ENCODE assay signal across 8 cellular contexts in the genomic region with DNA sequence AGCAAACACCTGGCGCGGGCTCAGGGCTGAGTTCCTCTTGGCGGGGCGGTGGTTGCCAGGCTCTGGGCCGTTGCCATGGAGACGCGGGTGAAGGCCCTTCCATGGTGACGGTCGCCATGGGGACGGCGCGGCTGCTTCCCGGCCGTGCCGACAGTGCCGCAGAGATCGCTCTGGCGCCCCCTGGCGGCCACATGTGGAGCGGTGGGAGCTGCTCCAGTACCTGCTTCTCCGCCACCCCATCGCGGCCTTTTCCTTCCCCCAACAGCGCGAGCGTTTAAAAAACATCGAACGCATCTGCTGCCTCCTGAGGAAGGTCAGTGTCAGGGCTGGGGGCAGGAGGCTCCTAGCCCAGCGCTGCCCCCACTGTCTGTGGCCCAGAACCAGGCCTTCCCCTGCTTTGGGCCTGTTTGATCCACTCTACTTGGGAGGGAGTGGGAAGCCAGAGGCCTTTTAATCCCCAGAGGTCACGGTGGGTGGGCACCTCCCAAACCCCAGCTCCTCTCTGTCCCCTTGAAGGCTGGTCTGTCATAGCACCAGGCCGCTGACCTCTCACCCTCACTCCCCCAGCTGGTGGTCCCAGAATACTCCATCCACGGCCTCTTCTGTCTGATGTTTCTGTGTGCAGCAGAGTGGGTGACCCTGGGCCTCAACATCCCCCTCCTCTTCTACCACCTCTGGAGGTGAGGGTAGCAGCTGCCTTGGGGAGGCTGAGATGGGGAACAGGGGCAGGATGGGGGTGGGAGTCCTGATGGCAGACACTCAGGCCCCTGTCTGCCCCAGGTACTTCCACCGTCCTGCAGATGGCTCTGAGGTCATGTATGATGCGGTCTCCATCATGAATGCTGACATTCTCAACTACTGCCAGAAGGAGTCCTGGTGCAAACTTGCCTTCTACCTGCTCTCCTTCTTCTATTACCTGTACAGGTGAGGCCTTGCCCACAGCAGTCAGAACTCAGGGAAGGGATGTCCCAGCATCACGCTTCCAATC. TPM values are rescaled to one million over a fixed set of nuclear protein-coding genes. Genes with fewer than 3 reads are reported as not detected.
DNase-seq lines count a peak whose midpoint lies in the region; ATAC-seq and TF ChIP-seq lines count a peak whose summit lies in the region.

No MANE protein-coding gene starts in this region.

- TF ChIP-seq CTCF in GM12873 (IDR thresholded peaks at IDR 0.05; ENCODE audit: insufficient read depth, low read depth, low read length, missing control alignments), result peak; percentile 97
- peak; percentile 99 for TF ChIP-seq CTCF in type B pancreatic cell (conservative IDR thresholded peaks at IDR 0.05)

- H3K4me1 ChIP-seq in trophoblast cell (ENCODE audit: control insufficient read depth in 1 of 2, insufficient read depth in 2 of 2, low read length in 2 of 2), result peaks cover 5% of the 10 kb centered on the region in 2 experiments

- no peak overlapping the region for H2BK120ac ChIP-seq in trophoblast cell (ENCODE audit: insufficient read depth, low read length, poor library complexity)

- no peaks in the 10 kb centered on the region for H3K9me3 ChIP-seq in trophoblast cell (ENCODE audit: insufficient read depth, low read depth, low read length)

- no peak overlapping the region for H2BK12ac ChIP-seq in trophoblast cell (ENCODE audit: low read length)

- H3K79me1 ChIP-seq in trophoblast cell (ENCODE audit: low read length), result no peaks in the 10 kb centered on the region

- H4K91ac ChIP-seq in trophoblast cell (ENCODE audit: low read depth, low read length), result no peak overlapping the region

- H3K23ac ChIP-seq in trophoblast cell (ENCODE audit: low read length), result no peak overlapping the region

- no peak overlapping the region for H3K27ac ChIP-seq in trophoblast cell (ENCODE audit: low read depth, low read length)

- DNase-seq in NCI-H128 (lab: John Stamatoyannopoulos, UW; ENCODE audit: unreplicated experiment) (peak; percentile 96), SKM-1 (lab: John Stamatoyannopoulos, UW; ENCODE audit: unreplicated experiment) (peak; percentile 92), glomerular visceral epithelial cell (ENCODE audit: extremely low spot score) (peak; percentile 94), trophoblast cell (peak; percentile 97 to 99), type B pancreatic cell (ENCODE audit: extremely low spot score, unreplicated experiment) (peak; percentile 100)

- H3K27me3 Mint-ChIP-seq in activated naive CD4-positive, alpha-beta T cell treated with anti-CD3 and anti-CD28 coated beads, Interleukin-2, amount 50 U/mL, for 24 hours, result peaks cover 1% of the 10 kb centered on the region
- H3K27me3 Mint-ChIP-seq in type B pancreatic cell, result peaks cover 4% of the 10 kb centered on the region

- peak; percentile 75 for ATAC-seq in HG02642 (IDR thresholded peaks at IDR 0.05; ENCODE audit: poor library complexity, unreplicated experiment)

- H3K79me2 ChIP-seq in trophoblast cell (ENCODE audit: control insufficient read depth, insufficient read depth, low read length, poor library complexity), result no peaks in the 10 kb centered on the region

- no peaks in the 10 kb centered on the region for H3K27me3 ChIP-seq in trophoblast cell (ENCODE audit: insufficient read depth, low read length)

- no CpG with 5 or more reads among the region's 35 CpGs for WGBS in trophoblast cell (ENCODE audit: extremely low coverage, insufficient coverage, insufficient read length)

- no peak overlapping the region for H3K14ac ChIP-seq in trophoblast cell (ENCODE audit: low read length)

- H3K4ac ChIP-seq in trophoblast cell (ENCODE audit: low read depth, low read length), result no peak overlapping the region

- H3K4me3 Mint-ChIP-seq in activated naive CD4-positive, alpha-beta T cell treated with anti-CD3 and anti-CD28 coated beads, Interleukin-2, amount 50 U/mL, for 24 hours, result peak overlapping the region; percentile 42
- peak overlapping the region; percentile 59 for H3K4me3 Mint-ChIP-seq in type B pancreatic cell

- peaks cover 27 to 31% of the 10 kb centered on the region in 2 experiments for H3K36me3 ChIP-seq in trophoblast cell (ENCODE audit: control insufficient read depth in 1 of 2, insufficient read depth in 2 of 2, low read length in 2 of 2)

- H3K4me1 Mint-ChIP-seq in activated naive CD4-positive, alpha-beta T cell treated with anti-CD3 and anti-CD28 coated beads, Interleukin-2, amount 50 U/mL, for 24 hours, result peaks cover 44% of the 10 kb centered on the region
- H3K4me1 Mint-ChIP-seq in type B pancreatic cell (ENCODE audit: unreplicated experiment), result peaks cover 21% of the 10 kb centered on the region

- H3K27ac Mint-ChIP-seq in activated naive CD4-positive, alpha-beta T cell treated with anti-CD3 and anti-CD28 coated beads, Interleukin-2, amount 50 U/mL, for 24 hours, result peak overlapping the region; percentile 46
- peak overlapping the region; percentile 79 for H3K27ac Mint-ChIP-seq in type B pancreatic cell

- H3K36me3 Mint-ChIP-seq in activated naive CD4-positive, alpha-beta T cell treated with anti-CD3 and anti-CD28 coated beads, Interleukin-2, amount 50 U/mL, for 24 hours, result no peaks in the 10 kb centered on the region
- H3K36me3 Mint-ChIP-seq in type B pancreatic cell, result no peaks in the 10 kb centered on the region

- H2AFZ ChIP-seq in trophoblast cell (ENCODE audit: insufficient read depth, low read length, poor library complexity), result no peak overlapping the region

- no peak overlapping the region for H3K9ac ChIP-seq in trophoblast cell (ENCODE audit: low read length)

- H4K8ac ChIP-seq in trophoblast cell (ENCODE audit: low read depth, low read length), result no peak overlapping the region

- no peak overlapping the region for H2BK5ac ChIP-seq in trophoblast cell (ENCODE audit: low read depth, low read length, poor library complexity)

- no peaks in the 10 kb centered on the region for H3K9me3 Mint-ChIP-seq in activated naive CD4-positive, alpha-beta T cell treated with anti-CD3 and anti-CD28 coated beads, Interleukin-2, amount 50 U/mL, for 24 hours
- no peaks in the 10 kb centered on the region for H3K9me3 Mint-ChIP-seq in type B pancreatic cell

- H3K4me3 ChIP-seq in trophoblast cell (ENCODE audit: low read depth, low read length), result no peak overlapping the region

- H2AK5ac ChIP-seq in trophoblast cell (ENCODE audit: low read length), result no peak overlapping the region

- no peak overlapping the region for H3K4me2 ChIP-seq in trophoblast cell (ENCODE audit: low read length)

- H3K18ac ChIP-seq in trophoblast cell (ENCODE audit: low read length), result no peak overlapping the region

- H4K12ac ChIP-seq in trophoblast cell (ENCODE audit: low read depth, low read length), result peak overlapping the region; percentile 41

RNA-seq across cellular contexts. Expression of gene CNIH2, which starts 4.8 kb away (rescaled TPM):
- polyA plus RNA-seq in trophoblast cell (2013), result 4.7 and 5.3 TPM in 2 replicates
- 21.3 and 23.2 TPM in 2 replicates for total RNA-seq in type B pancreatic cell (ENCODE audit: low replicate concordance)

RNA-seq across cellular contexts. Expression of gene YIF1A, which starts 6.2 kb away (rescaled TPM):
- 225 and 238 TPM in 2 replicates for polyA plus RNA-seq in trophoblast cell (2013)
- total RNA-seq in type B pancreatic cell (ENCODE audit: low replicate concordance), result 87.0 and 133 TPM in 2 replicates

RNA-seq across cellular contexts. Expression of gene TMEM151A, which starts 8.9 kb away (rescaled TPM):
- 0.10 and 0.12 TPM in 2 replicates for polyA plus RNA-seq in trophoblast cell (2013)
- 2.1 and 2.6 TPM in 2 replicates for total RNA-seq in type B pancreatic cell (ENCODE audit: low replicate concordance)

RNA-seq across cellular contexts. Expression of gene RAB1B, which starts 14.3 kb away (rescaled TPM):
- 160 and 162 TPM in 2 replicates for polyA plus RNA-seq in trophoblast cell (2013)
- total RNA-seq in type B pancreatic cell (ENCODE audit: low replicate concordance), result 96.4 and 122 TPM in 2 replicates

RNA-seq across cellular contexts. Expression of gene KLC2, which starts 25.3 kb away (rescaled TPM):
- 28.2 and 28.4 TPM in 2 replicates for polyA plus RNA-seq in trophoblast cell (2013)
- 31.1 and 49.6 TPM in 2 replicates for total RNA-seq in type B pancreatic cell (ENCODE audit: low replicate concordance)
